Comparison of ENCODE assay signal across 24 cellular contexts in the genomic region with DNA sequence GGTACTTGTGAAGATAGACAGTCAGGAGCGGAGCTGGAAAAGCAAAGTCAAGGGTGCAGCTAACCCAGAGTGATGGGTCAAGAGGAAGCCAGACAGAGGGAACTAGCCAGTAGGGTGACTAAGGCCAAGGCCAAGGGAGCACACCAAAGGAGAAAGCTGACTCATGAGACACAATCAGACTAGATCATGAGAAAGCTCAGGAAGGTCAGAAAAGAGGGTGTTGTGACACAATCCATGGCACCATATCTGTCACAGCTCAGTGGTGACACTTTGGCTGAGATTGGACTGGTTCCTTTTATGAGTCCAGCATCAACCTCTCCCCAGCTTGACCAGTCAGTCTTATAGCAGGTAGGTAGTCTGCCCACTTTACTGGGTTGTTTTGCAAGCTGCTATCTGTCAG. TPM values are rescaled to one million over a fixed set of nuclear protein-coding genes. Genes with fewer than 3 reads are reported as not detected.
DNase-seq lines count a peak whose midpoint lies in the region; ATAC-seq and TF ChIP-seq lines count a peak whose summit lies in the region.
"Had no signal": no experiment of that assay in that cellular context is flagged by ENCODE, and none has a peak within 500 bp of the region (broad histone marks: within the 10 kb centered on the region; RNA-seq: fewer than 3 reads in every experiment).

No MANE protein-coding gene starts in this region.

- H3K27ac ChIP-seq in mammary epithelial cell (ENCODE audit: insufficient read depth, low read depth, low read length) (no peak overlapping the region), PC-9 (no peak overlapping the region), spleen (peak overlapping the region in 5 of 8 donors; percentile 3 to 54 (median 44))
- H3K27ac ChIP-seq: A549, BLaER1, parathyroid adenoma, skin epidermis had no signal

- H3K9me3 Mint-ChIP-seq in MCF 10A (ENCODE audit: unreplicated experiment), result no peaks in the 10 kb centered on the region
- H3K9me3 Mint-ChIP-seq: activated B cell treated with CpG ODN at 0.5 μM for 24 hours; activated naive CD4-positive, alpha-beta T cell treated with anti-CD3 and anti-CD28 coated beads, Interleukin-2, amount 50 U/mL, for 24 hours; memory B cell; natural killer cell had no signal

- H3F3A ChIP-seq in PC-9 (ENCODE audit: insufficient read depth, low read depth), result no peaks in the 10 kb centered on the region

- H3K27ac Mint-ChIP-seq in MCF 10A (ENCODE audit: low read depth, unreplicated experiment), result no peak overlapping the region
- H3K27ac Mint-ChIP-seq: activated B cell treated with CpG ODN at 0.5 μM for 24 hours; activated naive CD4-positive, alpha-beta T cell treated with anti-CD3 and anti-CD28 coated beads, Interleukin-2, amount 50 U/mL, for 24 hours; endodermal cell; immature natural killer cell; memory B cell; natural killer cell had no signal

- H3K36me3 ChIP-seq in mammary epithelial cell (ENCODE audit: insufficient read depth, low read length) (no peaks in the 10 kb centered on the region), PC-9 (ENCODE audit: low read depth) (no peaks in the 10 kb centered on the region), spleen (no peaks in the 10 kb centered on the region)
- H3K36me3 ChIP-seq: BLaER1 had no signal

- no peak overlapping the region for H3K4me2 ChIP-seq in mammary epithelial cell (ENCODE audit: insufficient read depth, low read depth, low read length)
- H3K4me2 ChIP-seq in PC-9, result no peak overlapping the region
- H3K4me2 ChIP-seq: A549, BLaER1 had no signal

- H3K4me1 Mint-ChIP-seq in MCF 10A (ENCODE audit: insufficient read depth, unreplicated experiment), result no peaks in the 10 kb centered on the region
- H3K4me1 Mint-ChIP-seq: activated B cell treated with CpG ODN at 0.5 μM for 24 hours; activated naive CD4-positive, alpha-beta T cell treated with anti-CD3 and anti-CD28 coated beads, Interleukin-2, amount 50 U/mL, for 24 hours; endodermal cell; immature natural killer cell; memory B cell; natural killer cell had no signal

- H3K4me3 Mint-ChIP-seq in MCF 10A (ENCODE audit: unreplicated experiment), result no peak overlapping the region
- H3K4me3 Mint-ChIP-seq: activated B cell treated with CpG ODN at 0.5 μM for 24 hours; activated naive CD4-positive, alpha-beta T cell treated with anti-CD3 and anti-CD28 coated beads, Interleukin-2, amount 50 U/mL, for 24 hours; endodermal cell; immature natural killer cell; memory B cell; natural killer cell had no signal

- DNase-seq in MCF 10A (ENCODE audit: unreplicated experiment), result peak; percentile 16
- DNase-seq in mammary epithelial cell, result no peak
- DNase-seq in PC-9, result no peak
- DNase-seq in left ventricle myocardium superior, result no peak
- no peak for DNase-seq in spleen
- no peak for DNase-seq in NCI-H2227 treated with DMSO at 0.1 percent for 48 hours (lab: John Stamatoyannopoulos, UW)
- DNase-seq: activated B cell treated with CpG ODN at 0.5 μM for 24 hours; activated CD8-positive, alpha-beta memory T cell treated with anti-CD3 and anti-CD28 coated beads for 24 hours; activated T-cell treated with anti-CD3 and anti-CD28 coated beads, Interleukin-2, amount 50 U/mL, for 48 hours; endodermal cell; immature natural killer cell; Kasumi-1; natural killer cell; NCI-H1417; NCI-H526; SIG-M5 had no signal

- TF ChIP-seq CTCF in MCF 10A (IDR thresholded peaks at IDR 0.05; ENCODE audit: unreplicated experiment) (no peak), mammary epithelial cell (conservative IDR thresholded peaks at IDR 0.05 in 1 of 2, IDR thresholded peaks at IDR 0.05 in 1 of 2; ENCODE audit: extremely low read depth in 1 of 2, insufficient read depth in 1 of 2, low read depth in 1 of 2, low read length in 2 of 2) (no peak), PC-9 (conservative IDR thresholded peaks at IDR 0.05) (no peak), spleen (IDR thresholded peaks at IDR 0.05 in 8 of 11, conservative IDR thresholded peaks at IDR 0.05 in 3 of 11) (no peak)

- intact Hi-C loops in MCF 10A (cut with micrococcal nuclease) (no loop called here), mammary epithelial cell (cut with micrococcal nuclease) (no loop called here), PC-9 (cut with micrococcal nuclease; ENCODE audit: unreplicated experiment) (no loop called here), left ventricle myocardium superior (cut with micrococcal nuclease) (no loop called here), spleen (cut with DNase I; ENCODE audit: low total_unique reads) (no loop called here)

- H3K27me3 Mint-ChIP-seq in MCF 10A (ENCODE audit: insufficient read depth, unreplicated experiment), result no peaks in the 10 kb centered on the region
- H3K27me3 Mint-ChIP-seq: activated naive CD4-positive, alpha-beta T cell treated with anti-CD3 and anti-CD28 coated beads, Interleukin-2, amount 50 U/mL, for 24 hours; memory B cell had no signal

- H3K9ac ChIP-seq in mammary epithelial cell (ENCODE audit: insufficient read depth, low read length), result no peak overlapping the region
- H3K9ac ChIP-seq: BLaER1, parathyroid adenoma had no signal

- dilution Hi-C loops in mammary epithelial cell (cut with HindIII; ENCODE audit: low sequenced_read_pairs), result no loop called here

- H3K79me2 ChIP-seq in mammary epithelial cell (ENCODE audit: insufficient read depth, low read length) (no peaks in the 10 kb centered on the region), PC-9 (ENCODE audit: low read depth) (no peaks in the 10 kb centered on the region)
- H3K79me2 ChIP-seq: parathyroid adenoma had no signal

- no peaks in the 10 kb centered on the region for H3K9me2 ChIP-seq in PC-9 (ENCODE audit: insufficient read depth)

- H3K4me1 ChIP-seq in mammary epithelial cell (ENCODE audit: insufficient read depth, low read length), result no peaks in the 10 kb centered on the region
- H3K4me1 ChIP-seq in PC-9 (replicated peaks; ENCODE audit: insufficient read depth), result no peaks in the 10 kb centered on the region
- no peaks in the 10 kb centered on the region for H3K4me1 ChIP-seq in spleen
- H3K4me1 ChIP-seq: A549, BLaER1, parathyroid adenoma had no signal

- CTCF ChIA-PET in MCF 10A (lab: Yijun Ruan, JAX) (interaction anchor here (0.5 kb wide), 1 partner anchor 16 kb away, joined by 3 read pairs; no protein-coding TSS in a partner anchor), mammary epithelial cell (lab: Charles Lee; ENCODE audit: low non-redundant PET) (no interaction called here), PC-9 (lab: Charles Lee) (no interaction called here)

- no peaks in the 10 kb centered on the region for H4K20me1 ChIP-seq in mammary epithelial cell (ENCODE audit: insufficient read depth, low read length)
- H4K20me1 ChIP-seq in PC-9 (ENCODE audit: insufficient read depth), result no peaks in the 10 kb centered on the region
- H4K20me1 ChIP-seq: BLaER1 had no signal

- peak; percentile 64 for ATAC-seq in left ventricle myocardium superior
- no peak for ATAC-seq in HG03571 (IDR thresholded peaks at IDR 0.05; ENCODE audit: unreplicated experiment)
- no peak for ATAC-seq in GM19463 (IDR thresholded peaks at IDR 0.05; ENCODE audit: unreplicated experiment)
- ATAC-seq: natural killer cell had no signal

- H3K27me3 ChIP-seq in mammary epithelial cell (ENCODE audit: insufficient read depth, low read length) (no peaks in the 10 kb centered on the region), PC-9 (ENCODE audit: insufficient read depth, low read depth) (no peaks in the 10 kb centered on the region), spleen (replicated peaks in 1 of 7) (no peaks in the 10 kb centered on the region)
- H3K27me3 ChIP-seq: BLaER1 had no signal

- no peaks in the 10 kb centered on the region for H3K36me3 Mint-ChIP-seq in MCF 10A (ENCODE audit: insufficient read depth, unreplicated experiment)
- H3K36me3 Mint-ChIP-seq: activated naive CD4-positive, alpha-beta T cell treated with anti-CD3 and anti-CD28 coated beads, Interleukin-2, amount 50 U/mL, for 24 hours; immature natural killer cell; memory B cell; natural killer cell had no signal

- POLR2A ChIA-PET in MCF 10A (lab: Yijun Ruan, JAX), result interaction anchor here (1.0 kb wide), 1 partner anchor 10 kb away, joined by 3 read pairs; no protein-coding TSS in a partner anchor
- POLR2A ChIA-PET in PC-9 (lab: Charles Lee; ENCODE audit: unreplicated experiment), result no interaction called here

- BruUV-seq in MCF 10A (replicated peaks; lab: Mats Ljungman, UMichigan) (no TSS peak), mammary epithelial cell (replicated peaks; lab: Mats Ljungman, UMichigan) (no TSS peak), PC-9 (replicated peaks; lab: Mats Ljungman, UMichigan) (no TSS peak)

- in situ Hi-C loops in mammary epithelial cell (cut with MboI; ENCODE audit: low sequenced_read_pairs in 2 of 2), result no loop called here

- H3K9me3 ChIP-seq in mammary epithelial cell (replicated peaks; ENCODE audit: insufficient read depth, low read length) (no peaks in the 10 kb centered on the region), PC-9 (ENCODE audit: insufficient read depth, low read depth) (no peaks in the 10 kb centered on the region), spleen (no peaks in the 10 kb centered on the region)
- H3K9me3 ChIP-seq: A549, BLaER1 had no signal

- H3K4me3 ChIP-seq in mammary epithelial cell (replicated peaks in 1 of 3; ENCODE audit: insufficient read depth in 1 of 3, low read depth in 2 of 3, low read length in 3 of 3), result no peak overlapping the region
- no peak overlapping the region for H3K4me3 ChIP-seq in PC-9
- no peak overlapping the region for H3K4me3 ChIP-seq in spleen
- H3K4me3 ChIP-seq: A549, BLaER1, skin epidermis had no signal

- WGBS in mammary epithelial cell (ENCODE audit: low coverage, missing lambda C conversion rate), result 83% methylated on average over 1 of the region's 1 CpG
- 77 to 95% (median 83%) methylated on average over 1 of the region's 1 CpG for WGBS in spleen, 5 donors

- H2AFZ ChIP-seq in mammary epithelial cell (ENCODE audit: low read depth, low read length) (no peak overlapping the region), PC-9 (0 out of 2 replicates have a peak overlapping the region, but pooled peaks have one; percentile 10)
- H2AFZ ChIP-seq: parathyroid adenoma had no signal

- TF ChIP-seq POLR2A in spleen (IDR thresholded peaks at IDR 0.05), result no peak

RNA-seq across cellular contexts. Expression of a gene that starts 22.2 kb away (rescaled TPM):
- total RNA-seq in MCF 10A (2022) (0.28 and 0.49 TPM in 2 replicates), mammary epithelial cell (under 1 TPM in 1 of 2 donors, not detected in 1; under 0.01 TPM), PC-9 (2021) (0.88 and 1.2 TPM in 2 replicates), left ventricle myocardium superior (11.5 TPM), spleen (10 to 100 TPM in 2 of 7 donors, 1 to 10 TPM in 5; 2.8 to 12.8 (median 8.8) TPM)
- polyA plus RNA-seq in mammary epithelial cell (0.12 TPM), spleen (1 to 10 TPM in 1 of 3 donors, under 1 TPM in 2; 0.39 to 1.3 (median 0.50) TPM)
- not detected for polyA minus RNA-seq in mammary epithelial cell

Comparison
In these comparisons a context has a peak if more than half of its experiments do, and no peak if none do; other contexts are left out.
1. H3K27ac ChIP-seq: peak in spleen (5 of 8); none in mammary epithelial cell (single experiment) and PC-9 (single experiment).